Comparison of ENCODE assay signal across 8 cellular contexts in genomic region chr3:57596495-57597239, GRCh38. TPM values are rescaled to one million over a fixed set of nuclear protein-coding genes. Genes with fewer than 3 reads are reported as not detected.
DNase-seq lines count a peak whose midpoint lies in the region; ATAC-seq and TF ChIP-seq lines count a peak whose summit lies in the region.

No MANE protein-coding gene starts in this region.

- H3K9me2 ChIP-seq in DOHH2 (replicated peaks; ENCODE audit: control insufficient read depth, low read length): no peaks in the 10 kb centered on the region
- H3K9me2 ChIP-seq in HCT116 (ENCODE audit: insufficient read depth): no peaks in the 10 kb centered on the region

- peak overlapping the region; percentile 74 for H3K27ac ChIP-seq in DOHH2 (ENCODE audit: low read depth, low read length)
- peak overlapping the region; percentile 94 for H3K27ac ChIP-seq in HCT116 (ENCODE audit: low read depth, low read length)
- H3K27ac ChIP-seq in endodermal cell (ENCODE audit: low read depth, low read length): peak overlapping the region; percentile 100

- ATAC-seq in HCT116: peak; percentile 26
- no peak for ATAC-seq in GM21423 (IDR thresholded peaks at IDR 0.05; ENCODE audit: unreplicated experiment)

- H3K27me3 Mint-ChIP-seq in endodermal cell (ENCODE audit: insufficient read depth): no peaks in the 10 kb centered on the region

- H3K4me1 Mint-ChIP-seq in endodermal cell: peaks cover 26% of the 10 kb centered on the region

- no peak for TF ChIP-seq RAD21 in HCT116 (IDR thresholded peaks at IDR 0.05; ENCODE audit: low read depth)

- peaks cover 21% of the 10 kb centered on the region for H4K20me1 ChIP-seq in DOHH2 (ENCODE audit: control insufficient read depth, insufficient read depth, low read depth, low read length)
- H4K20me1 ChIP-seq in HCT116 (ENCODE audit: insufficient read depth): 0 out of 2 replicates have a peak, but pooled peaks cover 8% of the 10 kb centered on the region

- H3K4me2 ChIP-seq in DOHH2 (ENCODE audit: low read length): peak overlapping the region; percentile 94
- peak overlapping the region; percentile 76 for H3K4me2 ChIP-seq in HCT116 (ENCODE audit: low read length)

- DNase-seq in HCT116 (ENCODE audit: low read depth, low spot score) (peak; percentile 36), NCI-H748 (lab: John Stamatoyannopoulos, UW; ENCODE audit: unreplicated experiment) (peak; percentile 31), endodermal cell (peak; percentile 82), mesenteric fat pad (ENCODE audit: low spot score) (peak; percentile 91)
- peak; percentile 20 for DNase-seq in activated CD8-positive, alpha-beta memory T cell treated with anti-CD3 and anti-CD28 coated beads, Interleukin-2, amount 50 U/mL, for 24 hours (ENCODE audit: extremely low read depth)
- DNase-seq in stimulated activated CD8-positive, alpha-beta memory T cell treated with anti-CD3 and anti-CD28 coated beads, Interleukin-12 subunit alpha, Interleukin-12 subunit beta, amount 100 ng/mL, for 4 hours (ENCODE audit: low read depth): peak; percentile 45

- H3K9ac ChIP-seq in HCT116 (ENCODE audit: low read length) (peak overlapping the region; percentile 83), endodermal cell (ENCODE audit: extremely low read depth, low read length, poor library complexity, severe bottlenecking) (peak overlapping the region; percentile 100)

- H2AFZ ChIP-seq in HCT116 (ENCODE audit: low read depth, low read length, poor library complexity, severe bottlenecking): no peak overlapping the region

- H3K79me2 ChIP-seq in DOHH2 (ENCODE audit: control insufficient read depth, low read length) (peaks cover 75% of the 10 kb centered on the region), HCT116 (ENCODE audit: insufficient read depth, low read length) (peaks cover 71% of the 10 kb centered on the region)

- peaks cover 11% of the 10 kb centered on the region; the same call in 1 of the 2 replicates for H3F3A ChIP-seq in DOHH2 (ENCODE audit: control insufficient read depth, insufficient read depth)

- POLR2A ChIA-PET in HCT116 (lab: Charles Lee): interaction anchor here (0.7 to 1.9 kb wide), 4 partner anchors 19 to 199 kb away, joined by 4 read pairs; partner anchors contain the start of gene SLMAP

- no peaks in the 10 kb centered on the region for H3K9me3 Mint-ChIP-seq in endodermal cell

- CTCF ChIA-PET in HCT116 (lab: Charles Lee): interaction anchor here (0.6 to 1.1 kb wide), 2 partner anchors 92 to 229 kb away, joined by 3 read pairs; no protein-coding TSS in a partner anchor

- H3K4me3 ChIP-seq in DOHH2 (ENCODE audit: low read length) (peak overlapping the region; percentile 100), HCT116 (replicated peaks in 1 of 2; ENCODE audit: low read depth in 1 of 2, low read length in 2 of 2) (peak overlapping the region; percentile 83 to 100), endodermal cell (ENCODE audit: low read length) (peak overlapping the region; percentile 91)

- H3K27ac Mint-ChIP-seq in endodermal cell: peak overlapping the region; percentile 100

- peaks cover 27% of the 10 kb centered on the region for H3K36me3 Mint-ChIP-seq in endodermal cell (ENCODE audit: low read depth)

- TF ChIP-seq POLR2A in HCT116 (IDR thresholded peaks at IDR 0.05; ENCODE audit: borderline replicate concordance, extremely low read depth, insufficient read depth, insufficient read length): no peak

- no peak for TF ChIP-seq CTCF in DOHH2 (IDR thresholded peaks at IDR 0.05; ENCODE audit: low read depth, low read length, poor library complexity, severe bottlenecking)
- TF ChIP-seq CTCF in HCT116 (IDR thresholded peaks at IDR 0.05 in 2 of 3, conservative IDR thresholded peaks at IDR 0.05 in 1 of 3; ENCODE audit: borderline replicate concordance in 1 of 3, insufficient read depth in 1 of 3, low read depth in 2 of 3, low read length in 2 of 3): no peak
- no peak for TF ChIP-seq CTCF in endodermal cell (conservative IDR thresholded peaks at IDR 0.05)

- H3K4me1 ChIP-seq in DOHH2 (ENCODE audit: control insufficient read depth, low read length) (peaks cover 36% of the 10 kb centered on the region), HCT116 (ENCODE audit: control insufficient read depth in 1 of 2, insufficient read depth in 2 of 2, low read length in 2 of 2) (peaks cover 5 to 17% of the 10 kb centered on the region in 2 experiments; a peak in 3 of 4 replicates), endodermal cell (ENCODE audit: control insufficient read depth, insufficient read depth, low read length) (peaks cover 6% of the 10 kb centered on the region)

- no peaks in the 10 kb centered on the region for H3K27me3 ChIP-seq in DOHH2 (ENCODE audit: control insufficient read depth, low read length)
- H3K27me3 ChIP-seq in HCT116 (ENCODE audit: insufficient read depth, low read length): no peaks in the 10 kb centered on the region
- H3K27me3 ChIP-seq in endodermal cell (ENCODE audit: control insufficient read depth, insufficient read depth, low read length, poor library complexity, severe bottlenecking): no peaks in the 10 kb centered on the region

- WGBS in endodermal cell (ENCODE audit: insufficient coverage in 1 of 2, insufficient read length in 1 of 2), 2 experiments: 0% methylated on average over 12 to 33 of the region's 35 CpGs

- peaks cover 46% of the 10 kb centered on the region for H3K36me3 ChIP-seq in DOHH2 (ENCODE audit: control insufficient read depth, low read length)
- H3K36me3 ChIP-seq in HCT116 (ENCODE audit: control insufficient read depth in 1 of 2, insufficient read depth in 2 of 2, low read length in 2 of 2): peaks cover 0 to 3% of the 10 kb centered on the region in 2 experiments; a peak in 1 of 4 replicates
- peaks cover 32% of the 10 kb centered on the region for H3K36me3 ChIP-seq in endodermal cell (ENCODE audit: control insufficient read depth, insufficient read depth, low read length)

- BruUV-seq in HCT116 (replicated peaks; lab: Mats Ljungman, UMichigan): TSS peak; percentile 56

- H3K9me3 ChIP-seq in DOHH2 (ENCODE audit: control insufficient read depth, insufficient read depth, low read length): no peaks in the 10 kb centered on the region
- no peaks in the 10 kb centered on the region for H3K9me3 ChIP-seq in HCT116 (ENCODE audit: control insufficient read depth in 1 of 2, insufficient read depth in 1 of 2, low read depth in 1 of 2, low read length in 2 of 2)
- no peaks in the 10 kb centered on the region for H3K9me3 ChIP-seq in endodermal cell (ENCODE audit: control insufficient read depth, low read length)

- intact Hi-C loops in HCT116 (cut with micrococcal nuclease): loop anchor here (1.0 to 5.0 kb wide), 3 partner anchors 159 to 451 kb away; no protein-coding TSS in a partner anchor

- RAD21 ChIA-PET in HCT116 (lab: Charles Lee; ENCODE audit: low non-redundant PET in 1 of 2, low total read pairs in 2 of 2, uncharacterized antibody in 2 of 2, unreplicated experiment in 2 of 2): interaction anchor here in 1 of 2 experiments (1.6 kb wide), 1 partner anchor 199 kb away, joined by 4 read pairs; no protein-coding TSS in a partner anchor

- peak overlapping the region; percentile 100 for H3K4me3 Mint-ChIP-seq in endodermal cell

TF ChIP-seq in HCT116, 20 proteins besides CTCF, POLR2A, EP300 and RAD21:
- TF ChIP-seq ELF1 (IDR thresholded peaks at IDR 0.05; ENCODE audit: borderline replicate concordance, low read depth) (no peak), ZFX (IDR thresholded peaks at IDR 0.05) (peak; percentile 58), ATF3 (IDR thresholded peaks at IDR 0.05) (no peak), POLR2AphosphoS5 (IDR thresholded peaks at IDR 0.05; ENCODE audit: low read depth, low read length) (peak; percentile 27; the same call in 1 of the 2 replicates)
TF ChIP-seq in HCT116: peak in this region for 2.

RNA-seq across cellular contexts. Expression of gene ARF4, which starts 0.5 kb away (rescaled TPM):
- 112 TPM for total RNA-seq in HCT116 (2021; ENCODE audit: unreplicated experiment)
- 96.7 and 102 TPM in 2 replicates for polyA plus RNA-seq in HCT116 (2012)
- 100 to 1,000 TPM; 176 to 188 TPM for total RNA-seq in endodermal cell
- polyA plus RNA-seq in endodermal cell (2013, experiment 1 of 2): 184 TPM
- 182 TPM for polyA plus RNA-seq in endodermal cell (2013, experiment 2 of 2)
- total RNA-seq in mesenteric fat pad: 156 TPM

RNA-seq across cellular contexts. Expression of gene PDE12, which starts 40.6 kb away (rescaled TPM):
- total RNA-seq in HCT116 (2021; ENCODE audit: unreplicated experiment): 28.3 TPM
- 9.2 and 9.3 TPM in 2 replicates for polyA plus RNA-seq in HCT116 (2012)
- total RNA-seq in endodermal cell: 10 to 100 TPM; 10.5 to 12.5 TPM
- 11.1 TPM for polyA plus RNA-seq in endodermal cell (2013, experiment 1 of 2)
- polyA plus RNA-seq in endodermal cell (2013, experiment 2 of 2): 11.3 TPM
- 26.7 TPM for total RNA-seq in mesenteric fat pad

RNA-seq across cellular contexts. Expression of gene DNAH12, which starts 52.5 kb away (rescaled TPM):
- total RNA-seq in HCT116 (2021; ENCODE audit: unreplicated experiment): not detected
- polyA plus RNA-seq in HCT116 (2012): 0.22 TPM in 1 of 2 replicates, not detected in the other
- 1 to 10 TPM in 1 of 2 donors, under 1 TPM in 1; 0.77 to 2.2 TPM for total RNA-seq in endodermal cell
- polyA plus RNA-seq in endodermal cell (2013, experiment 1 of 2): not detected
- 0.12 TPM for polyA plus RNA-seq in endodermal cell (2013, experiment 2 of 2)
- total RNA-seq in mesenteric fat pad: 0.06 TPM

Comparison
In these comparisons a context has a peak if more than half of its experiments do, and no peak if none do; other contexts are left out.
1. DNase-seq: peak in every context shown above with its lines; median percentile 91 in mesenteric fat pad; 82 in endodermal cell; 45 in stimulated activated CD8-positive, alpha-beta memory T cell treated with anti-CD3 and anti-CD28 coated beads, Interleukin-12 subunit alpha, Interleukin-12 subunit beta, amount 100 ng/mL, for 4 hours; 36 in HCT116; 31 in NCI-H748; 20 in activated CD8-positive, alpha-beta memory T cell treated with anti-CD3 and anti-CD28 coated beads, Interleukin-2, amount 50 U/mL, for 24 hours.